Comparison of ENCODE assay signal across 16 cellular contexts in genomic region chr17:63426917-63427308, GRCh38. TPM values are rescaled to one million over a fixed set of nuclear protein-coding genes. Genes with fewer than 3 reads are reported as not detected.
DNase-seq lines count a peak whose midpoint lies in the region; ATAC-seq and TF ChIP-seq lines count a peak whose summit lies in the region.
"Had no signal": no experiment of that assay in that cellular context is flagged by ENCODE, and none has a peak within 500 bp of the region (broad histone marks: within the 10 kb centered on the region; RNA-seq: fewer than 3 reads in every experiment).

No MANE protein-coding gene starts in this region.

- intact Hi-C loops in activated T-helper 1 cell treated with anti-CD3 and anti-CD28 coated beads, Interleukin-12 subunit alpha, Interleukin-12 subunit beta, Interleukin-2, Interleukin-4 antibody, amounts not matched to agents 30 ng/mL and 10 ng/mL and 1 ng/mL, durations not matched to agents 14 hours and 24 hours and 36 hours (cut with micrococcal nuclease), result loop anchor here (5.0 to 10.0 kb wide), 3 partner anchors 125 to 398 kb away; partner anchors contain the start of genes CCDC47, DCAF7, DDX42 and FTSJ3

- no peak overlapping the region for H3K4me3 Mint-ChIP-seq in activated CD4-positive, alpha-beta T cell treated with anti-CD3 and anti-CD28 coated beads, Interleukin-2, amount 10 ng/mL, durations not matched to agents 7 days and 5 days
- H3K4me3 Mint-ChIP-seq in GM23338, result no peak overlapping the region
- no peak overlapping the region for H3K4me3 Mint-ChIP-seq in activated T-helper 1 cell treated with anti-CD3 and anti-CD28 coated beads, Interleukin-12 subunit alpha, Interleukin-12 subunit beta, Interleukin-2, Interleukin-4 antibody, amounts not matched to agents 30 ng/mL and 10 ng/mL and 1 ng/mL, durations not matched to agents 14 hours and 24 hours and 36 hours
- H3K4me3 Mint-ChIP-seq: CD14-positive monocyte had no signal

- H3K4me2 ChIP-seq in GM23338, result peak overlapping the region; percentile 15; the same call in 1 of the 2 replicates
- H3K4me2 ChIP-seq in osteoblast (ENCODE audit: insufficient read depth, low read length), result no peak overlapping the region
- H3K4me2 ChIP-seq: KMS-11 had no signal

- no peaks in the 10 kb centered on the region for H3K27me3 ChIP-seq in GM23338 (ENCODE audit: insufficient read depth)
- H3K27me3 ChIP-seq in osteoblast (ENCODE audit: insufficient read depth, low read length), result no peaks in the 10 kb centered on the region
- H3K27me3 ChIP-seq: MG63 had no signal

- H4K20me1 ChIP-seq in GM23338 (replicated peaks; ENCODE audit: insufficient read depth), result no peaks in the 10 kb centered on the region
- peaks cover 16% of the 10 kb centered on the region for H4K20me1 ChIP-seq in osteoblast (ENCODE audit: insufficient read depth, low read length)

- H3F3A ChIP-seq in GM23338 (replicated peaks; ENCODE audit: low read depth), result peaks cover 3% of the 10 kb centered on the region; the same call in 1 of the 2 replicates

- no peak overlapping the region for H2AFZ ChIP-seq in GM23338
- no peak overlapping the region for H2AFZ ChIP-seq in osteoblast (ENCODE audit: low read length)

- no peaks in the 10 kb centered on the region for H3K9me3 ChIP-seq in osteoblast (ENCODE audit: low read depth, low read length)
- H3K9me3 ChIP-seq: MG63 had no signal

- peak overlapping the region; percentile 68 for H3K27ac Mint-ChIP-seq in activated CD4-positive, alpha-beta T cell treated with anti-CD3 and anti-CD28 coated beads, Interleukin-2, amount 10 ng/mL, durations not matched to agents 7 days and 5 days
- H3K27ac Mint-ChIP-seq in GM23338, result no peak overlapping the region
- no peak overlapping the region for H3K27ac Mint-ChIP-seq in activated T-helper 1 cell treated with anti-CD3 and anti-CD28 coated beads, Interleukin-12 subunit alpha, Interleukin-12 subunit beta, Interleukin-2, Interleukin-4 antibody, amounts not matched to agents 30 ng/mL and 10 ng/mL and 1 ng/mL, durations not matched to agents 14 hours and 24 hours and 36 hours
- H3K27ac Mint-ChIP-seq: CD14-positive monocyte had no signal

- H3K9me3 Mint-ChIP-seq in activated CD4-positive, alpha-beta T cell treated with anti-CD3 and anti-CD28 coated beads, Interleukin-2, amount 10 ng/mL, durations not matched to agents 7 days and 5 days, result no peaks in the 10 kb centered on the region
- H3K9me3 Mint-ChIP-seq in GM23338, result no peaks in the 10 kb centered on the region
- no peaks in the 10 kb centered on the region for H3K9me3 Mint-ChIP-seq in activated T-helper 1 cell treated with anti-CD3 and anti-CD28 coated beads, Interleukin-12 subunit alpha, Interleukin-12 subunit beta, Interleukin-2, Interleukin-4 antibody, amounts not matched to agents 30 ng/mL and 10 ng/mL and 1 ng/mL, durations not matched to agents 14 hours and 24 hours and 36 hours

- H3K27ac ChIP-seq in GM23338 (ENCODE audit: low read depth) (no peak overlapping the region), VCaP (peak overlapping the region; percentile 88), osteoblast (ENCODE audit: low read depth, low read length) (no peak overlapping the region)
- H3K27ac ChIP-seq: KMS-11 had no signal

- no peak for DNase-seq in activated CD4-positive, alpha-beta T cell treated with anti-CD3 and anti-CD28 coated beads, Interleukin-2, amount 10 ng/mL, durations not matched to agents 7 days and 5 days
- no peak for DNase-seq in activated CD4-positive, alpha-beta T cell treated with anti-CD3 and anti-CD28 coated beads, Interleukin-2, amount 50 U/mL, for 1 hour
- DNase-seq in GM23338 (ENCODE audit: low spot score) (no peak), osteoblast (ENCODE audit: insufficient read length, low spot score, missing footprints) (peak; percentile 72), NCI-H526 treated with DMSO at 0.1 percent for 48 hours (lab: John Stamatoyannopoulos, UW) (no peak)
- no peak for DNase-seq in activated T-helper 1 cell treated with anti-CD3 and anti-CD28 coated beads, Interleukin-12 subunit alpha, Interleukin-12 subunit beta, Interleukin-2, Interleukin-4 antibody, amounts not matched to agents 30 ng/mL and 10 ng/mL and 1 ng/mL, durations not matched to agents 14 hours and 24 hours and 36 hours (ENCODE audit: low spot score)
- DNase-seq: DMS79, MG63, NCI-H1092 treated with DMSO at 0.1 percent for 48 hours, NCI-H1694 treated with DMSO at 0.1 percent for 48 hours, NCI-H446, NCI-H774 had no signal

- H3K36me3 ChIP-seq in GM23338 (ENCODE audit: insufficient read depth) (no peaks in the 10 kb centered on the region), osteoblast (ENCODE audit: insufficient read depth, low read length) (peaks cover 13% of the 10 kb centered on the region)

- POLR2A ChIA-PET in activated CD4-positive, alpha-beta T cell treated with anti-CD3 and anti-CD28 coated beads, Interleukin-2, amount 10 ng/mL, durations not matched to agents 7 days and 5 days (lab: Charles Lee), result no interaction called here

- H3K79me2 ChIP-seq in GM23338 (replicated peaks; ENCODE audit: insufficient read depth) (no peaks in the 10 kb centered on the region), osteoblast (ENCODE audit: insufficient read depth, low read length) (no peaks in the 10 kb centered on the region)

- CTCF ChIA-PET in activated CD4-positive, alpha-beta T cell treated with anti-CD3 and anti-CD28 coated beads, Interleukin-2, amount 10 ng/mL, durations not matched to agents 7 days and 5 days (lab: Charles Lee), result interaction anchor here (0.9 to 7.0 kb wide), 6 partner anchors 10 to 189 kb away, joined by 4 to 60 read pairs (median 32); partner anchors contain the start of gene ACE

- ATAC-seq in GM23338 (no peak), GM21381 (IDR thresholded peaks at IDR 0.05; ENCODE audit: unreplicated experiment) (no peak)

- TF ChIP-seq CTCF in GM23338 (conservative IDR thresholded peaks at IDR 0.05; ENCODE audit: low read depth in 2 of 2) (no peak), VCaP (conservative IDR thresholded peaks at IDR 0.05) (no peak), osteoblast (IDR thresholded peaks at IDR 0.05; ENCODE audit: extremely low read depth, low read depth, low read length) (no peak)

- no peak overlapping the region for H3K4me3 ChIP-seq in GM23338
- H3K4me3 ChIP-seq in osteoblast (ENCODE audit: insufficient read depth, low read length), result no peak overlapping the region
- H3K4me3 ChIP-seq: MG63 had no signal

- H3K4me1 ChIP-seq in GM23338 (ENCODE audit: insufficient read depth) (peaks cover 30% of the 10 kb centered on the region), osteoblast (ENCODE audit: insufficient read depth, low read length) (peaks cover 7% of the 10 kb centered on the region)

- peaks cover 2% of the 10 kb centered on the region for H3K27me3 Mint-ChIP-seq in activated CD4-positive, alpha-beta T cell treated with anti-CD3 and anti-CD28 coated beads, Interleukin-2, amount 10 ng/mL, durations not matched to agents 7 days and 5 days
- peaks cover 6% of the 10 kb centered on the region for H3K27me3 Mint-ChIP-seq in GM23338 (ENCODE audit: insufficient read depth, low read depth, poor library complexity)
- peaks cover 6% of the 10 kb centered on the region for H3K27me3 Mint-ChIP-seq in activated T-helper 1 cell treated with anti-CD3 and anti-CD28 coated beads, Interleukin-12 subunit alpha, Interleukin-12 subunit beta, Interleukin-2, Interleukin-4 antibody, amounts not matched to agents 30 ng/mL and 10 ng/mL and 1 ng/mL, durations not matched to agents 14 hours and 24 hours and 36 hours (ENCODE audit: insufficient read depth)

- no peaks in the 10 kb centered on the region for H3K36me3 Mint-ChIP-seq in activated CD4-positive, alpha-beta T cell treated with anti-CD3 and anti-CD28 coated beads, Interleukin-2, amount 10 ng/mL, durations not matched to agents 7 days and 5 days (ENCODE audit: low read depth)
- H3K36me3 Mint-ChIP-seq in GM23338 (ENCODE audit: low read depth), result no peaks in the 10 kb centered on the region
- H3K36me3 Mint-ChIP-seq in activated T-helper 1 cell treated with anti-CD3 and anti-CD28 coated beads, Interleukin-12 subunit alpha, Interleukin-12 subunit beta, Interleukin-2, Interleukin-4 antibody, amounts not matched to agents 30 ng/mL and 10 ng/mL and 1 ng/mL, durations not matched to agents 14 hours and 24 hours and 36 hours (ENCODE audit: low read depth), result no peaks in the 10 kb centered on the region
- H3K36me3 Mint-ChIP-seq: CD14-positive monocyte had no signal

- peaks cover 46% of the 10 kb centered on the region for H3K4me1 Mint-ChIP-seq in activated CD4-positive, alpha-beta T cell treated with anti-CD3 and anti-CD28 coated beads, Interleukin-2, amount 10 ng/mL, durations not matched to agents 7 days and 5 days
- peaks cover 35% of the 10 kb centered on the region for H3K4me1 Mint-ChIP-seq in GM23338
- peaks cover 32% of the 10 kb centered on the region for H3K4me1 Mint-ChIP-seq in activated T-helper 1 cell treated with anti-CD3 and anti-CD28 coated beads, Interleukin-12 subunit alpha, Interleukin-12 subunit beta, Interleukin-2, Interleukin-4 antibody, amounts not matched to agents 30 ng/mL and 10 ng/mL and 1 ng/mL, durations not matched to agents 14 hours and 24 hours and 36 hours (ENCODE audit: low read depth)

- H3K9me2 ChIP-seq in GM23338 (ENCODE audit: insufficient read depth), result no peaks in the 10 kb centered on the region

RNA-seq across cellular contexts. Expression of gene CYB561, which starts 19.2 kb away (rescaled TPM):
- total RNA-seq in activated CD4-positive, alpha-beta T cell treated with anti-CD3 and anti-CD28 coated beads, Interleukin-2, amount 10 ng/mL, durations not matched to agents 7 days and 5 days, result 1 to 10 TPM; 7.9 to 9.5 TPM
- total RNA-seq in GM23338 (2014; rRNA removed; shearing (Covaris generic)), result 21.9 and 30.9 TPM in 2 replicates
- polyA plus RNA-seq in GM23338 (2016; fragmentation: Nextera tagmentation; extraction: Ambion mirVana), result 13.2 and 13.7 TPM in 2 replicates
- 32.2 and 33.6 TPM in 2 replicates for total RNA-seq in osteoblast
- 1.9 and 2.9 TPM in 2 replicates for total RNA-seq in activated T-helper 1 cell treated with anti-CD3 and anti-CD28 coated beads, Interleukin-12 subunit alpha, Interleukin-12 subunit beta, Interleukin-2, Interleukin-4 antibody, amounts not matched to agents 30 ng/mL and 10 ng/mL and 1 ng/mL, durations not matched to agents 14 hours and 24 hours and 36 hours

RNA-seq across cellular contexts. Expression of gene ACE, which starts 49.9 kb away (rescaled TPM):
- total RNA-seq in activated CD4-positive, alpha-beta T cell treated with anti-CD3 and anti-CD28 coated beads, Interleukin-2, amount 10 ng/mL, durations not matched to agents 7 days and 5 days, result 1 to 10 TPM; 4.1 to 5.9 TPM
- total RNA-seq in GM23338 (2014; rRNA removed; shearing (Covaris generic)), result 5.4 and 9.1 TPM in 2 replicates
- polyA plus RNA-seq in GM23338 (2016; fragmentation: Nextera tagmentation; extraction: Ambion mirVana), result 0.82 and 1.0 TPM in 2 replicates
- total RNA-seq in osteoblast, result 10.1 and 17.7 TPM in 2 replicates
- 0.36 and 0.59 TPM in 2 replicates for total RNA-seq in activated T-helper 1 cell treated with anti-CD3 and anti-CD28 coated beads, Interleukin-12 subunit alpha, Interleukin-12 subunit beta, Interleukin-2, Interleukin-4 antibody, amounts not matched to agents 30 ng/mL and 10 ng/mL and 1 ng/mL, durations not matched to agents 14 hours and 24 hours and 36 hours
- polyA plus RNA-seq: CD14-positive monocyte had no signal
